In genomic region chr18:76209597-76209996, GRCh38 we compare ENCODE assay signal across 15 cellular contexts.
DNase-seq lines count a peak whose midpoint lies in the region; ATAC-seq and TF ChIP-seq lines count a peak whose summit lies in the region.
"Had no signal": no experiment of that assay in that cellular context is flagged by ENCODE, and none has a peak within 500 bp of the region (broad histone marks: within the 10 kb centered on the region; RNA-seq: fewer than 3 reads in every experiment).

No MANE protein-coding gene starts in this region.

- H3K4me3 Mint-ChIP-seq in activated T-cell treated with anti-CD3 and anti-CD28 coated beads, Interleukin-2, amount 50 U/mL, for 4 hours: no peak overlapping the region
- H3K4me3 Mint-ChIP-seq: activated naive CD8-positive, alpha-beta T cell; T-helper 2 cell treated with Interferon-gamma antibody and Interleukin-4, amounts not matched to agents 5 μg/mL and 100 μg/mL, for 36 hours had no signal

- H3K4me1 Mint-ChIP-seq in activated T-cell treated with anti-CD3 and anti-CD28 coated beads, Interleukin-2, amount 50 U/mL, for 4 hours (ENCODE audit: low read depth): peaks cover 9% of the 10 kb centered on the region

- no peak overlapping the region for H3K4me3 ChIP-seq in cardiac fibroblast (replicated peaks in 1 of 2; ENCODE audit: low read depth in 2 of 2, low read length in 2 of 2)

- peaks cover 16% of the 10 kb centered on the region for H3K27me3 Mint-ChIP-seq in activated T-cell treated with anti-CD3 and anti-CD28 coated beads, Interleukin-2, amount 50 U/mL, for 4 hours (ENCODE audit: low read depth)

- no peaks in the 10 kb centered on the region for H3K36me3 Mint-ChIP-seq in activated T-cell treated with anti-CD3 and anti-CD28 coated beads, Interleukin-2, amount 50 U/mL, for 4 hours (ENCODE audit: insufficient read depth)
- H3K36me3 Mint-ChIP-seq: activated naive CD8-positive, alpha-beta T cell had no signal

- ATAC-seq in activated T-cell treated with anti-CD3 and anti-CD28 coated beads, Interleukin-2, amount 50 U/mL, for 4 hours: peak; percentile 70 to 79
- peak; percentile 80 for ATAC-seq in stimulated activated naive CD8-positive, alpha-beta T cell treated with anti-CD3 and anti-CD28 coated beads, Interleukin-15, Interleukin-2, amounts not matched to agents 100 U/mL and 50 U/mL, for 24 hours
- no peak for ATAC-seq in HG03025 (IDR thresholded peaks at IDR 0.05; ENCODE audit: low FRiP score, unreplicated experiment)
- ATAC-seq: upper lobe of right lung had no signal

- in situ Hi-C loops in GM13977 (cut with MboI; ENCODE audit: low pct_unique_long_range_greater_than_20kb, low sequenced_read_pairs, unreplicated experiment): no loop called here

- TF ChIP-seq CTCF in cardiac fibroblast (IDR thresholded peaks at IDR 0.05; ENCODE audit: low read depth, low read length) (no peak), GM13977 (IDR thresholded peaks at IDR 0.05; ENCODE audit: extremely low read depth, insufficient read depth, missing control alignments) (no peak)

- DNase-seq in activated T-cell treated with anti-CD3 and anti-CD28 coated beads, Interleukin-2, amount 50 U/mL, for 4 hours: no peak
- DNase-seq in activated T-cell treated with anti-CD3 and anti-CD28 coated beads, Interleukin-2, amount 50 U/mL, for 1 hour: no peak
- DNase-seq in M059J (ENCODE audit: low read depth) (peak; percentile 54), cardiac fibroblast (ENCODE audit: low read depth in 2 of 2) (peak; percentile 9 to 63), GM13977 (ENCODE audit: low spot score) (no peak)
- DNase-seq in stimulated activated naive CD8-positive, alpha-beta T cell treated with anti-CD3 and anti-CD28 coated beads, Interleukin-15, Interleukin-2, amounts not matched to agents 100 U/mL and 50 U/mL, for 24 hours: no peak
- no peak for DNase-seq in activated CD4-positive, CD25-positive, alpha-beta regulatory T cell (lab: John Stamatoyannopoulos, UW)
- DNase-seq: AML-193, cortex of kidney, DMS53, NCI-H446, upper lobe of right lung had no signal

- H3K9me3 Mint-ChIP-seq in activated T-cell treated with anti-CD3 and anti-CD28 coated beads, Interleukin-2, amount 50 U/mL, for 4 hours: no peaks in the 10 kb centered on the region
- H3K9me3 Mint-ChIP-seq: T-helper 2 cell treated with Interferon-gamma antibody and Interleukin-4, amounts not matched to agents 5 μg/mL and 100 μg/mL, for 36 hours had no signal

Comparison
In these comparisons a context has a peak if more than half of its experiments do, and no peak if none do; other contexts are left out.
1. DNase-seq: peak in M059J (single experiment) and cardiac fibroblast (2 of 2); none in activated T-cell treated with anti-CD3 and anti-CD28 coated beads, Interleukin-2, amount 50 U/mL, for 4 hours (single experiment), activated T-cell treated with anti-CD3 and anti-CD28 coated beads, Interleukin-2, amount 50 U/mL, for 1 hour (single experiment), stimulated activated naive CD8-positive, alpha-beta T cell treated with anti-CD3 and anti-CD28 coated beads, Interleukin-15, Interleukin-2, amounts not matched to agents 100 U/mL and 50 U/mL, for 24 hours (single experiment), GM13977 (single experiment) and activated CD4-positive, CD25-positive, alpha-beta regulatory T cell (0 of 4).